In the genomic region with DNA sequence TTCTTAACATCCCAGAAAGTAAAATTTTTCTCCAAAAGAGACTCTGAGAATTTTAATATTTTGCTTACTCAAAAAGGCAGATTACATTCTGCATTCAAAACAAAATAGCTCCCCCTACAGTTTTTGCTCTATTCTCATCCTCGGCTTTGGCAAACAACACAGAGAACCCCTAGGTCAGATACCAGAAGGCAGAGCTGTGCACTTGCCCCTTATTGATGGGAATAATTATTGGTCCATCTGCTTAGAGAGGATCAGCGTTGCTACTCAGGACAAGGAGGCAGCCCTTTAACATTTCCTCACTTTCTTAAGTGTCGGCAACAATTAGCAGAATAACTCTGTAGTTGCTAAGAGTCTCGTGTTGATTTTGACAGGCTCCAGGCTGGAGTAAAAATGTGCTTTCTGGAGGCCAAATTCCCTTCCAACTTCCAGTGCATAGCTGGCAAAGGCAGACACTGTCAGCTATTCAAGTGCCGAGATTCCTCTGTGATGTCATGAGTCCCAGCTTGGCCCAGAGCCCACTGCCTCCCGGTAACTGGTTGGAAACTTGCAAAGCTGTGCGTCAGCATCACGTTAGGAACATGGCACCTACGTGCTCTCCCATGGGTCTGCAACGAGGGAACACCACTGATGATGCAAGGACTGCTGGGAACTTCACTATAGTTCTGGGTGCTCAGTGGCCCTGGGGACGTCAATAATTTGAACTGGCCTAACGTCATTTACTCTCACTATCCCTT, we compare ENCODE assay signal across 8 cellular contexts.
DNase-seq lines count a peak whose midpoint lies in the region; ATAC-seq and TF ChIP-seq lines count a peak whose summit lies in the region.

No MANE protein-coding gene starts in this region.

- peak; percentile 29 to 61 (median 50) for TF ChIP-seq CTCF in tibial nerve (IDR thresholded peaks at IDR 0.05)

- peak; percentile 49 for ATAC-seq in left lobe of liver

- TF ChIP-seq EP300 in tibial nerve (IDR thresholded peaks at IDR 0.05), result peak; percentile 99 to 100

- H3K4me1 ChIP-seq in tibial nerve, result peaks cover 0 to 38% (median 11%) of the 10 kb centered on the region in 4 donors
- no peaks in the 10 kb centered on the region for H3K4me1 ChIP-seq in effector memory CD4-positive, alpha-beta T cell (ENCODE audit: control insufficient read depth, insufficient read depth, low read length, poor library complexity, severe bottlenecking)

- peak overlapping the region; percentile 65 to 89 (median 80) for H3K27ac ChIP-seq in tibial nerve
- H3K27ac ChIP-seq in effector memory CD4-positive, alpha-beta T cell (ENCODE audit: insufficient read depth, low read length, poor library complexity, severe bottlenecking), result no peak overlapping the region

- 11 to 14% methylated on average over 12 of the region's 12 CpGs for WGBS in tibial nerve, 2 donors

- H3K9me3 ChIP-seq in tibial nerve, result no peaks in the 10 kb centered on the region
- H3K9me3 ChIP-seq in effector memory CD4-positive, alpha-beta T cell (ENCODE audit: control insufficient read depth, low read length), result no peaks in the 10 kb centered on the region

- H3K27me3 ChIP-seq in tibial nerve, result no peaks in the 10 kb centered on the region
- H3K27me3 ChIP-seq in effector memory CD4-positive, alpha-beta T cell (replicated peaks; ENCODE audit: control insufficient read depth, insufficient read depth, low read length, poor library complexity, severe bottlenecking), result no peaks in the 10 kb centered on the region

- peak in 1 of 2 donors; percentile 24 for TF ChIP-seq POLR2A in tibial nerve (IDR thresholded peaks at IDR 0.05)

- peak; percentile 35 for DNase-seq in DMS53 (lab: John Stamatoyannopoulos, UW)
- no peak for DNase-seq in DMS53 treated with DMSO at 0.1 percent for 48 hours (lab: John Stamatoyannopoulos, UW; ENCODE audit: unreplicated experiment)
- DNase-seq in cerebellar cortex (ENCODE audit: low spot score), result peak; percentile 5
- peak; percentile 60 for DNase-seq in left lobe of liver (ENCODE audit: low spot score)
- peak; percentile 79 to 84 for DNase-seq in tibial nerve (ENCODE audit: low spot score in 2 of 2)
- DNase-seq in effector memory CD4-positive, alpha-beta T cell, result no peak
- no peak for DNase-seq in activated CD4-positive, alpha-beta T cell treated with anti-CD3 and anti-CD28 coated beads for 1 hour
- DNase-seq in COR-L47 (lab: John Stamatoyannopoulos, UW), result no peak

- H3K36me3 ChIP-seq in tibial nerve, result no peaks in the 10 kb centered on the region
- H3K36me3 ChIP-seq in effector memory CD4-positive, alpha-beta T cell (ENCODE audit: control insufficient read depth, insufficient read depth, low read length), result no peaks in the 10 kb centered on the region

- H3K4me3 ChIP-seq in tibial nerve, result no peak overlapping the region
- no peak overlapping the region for H3K4me3 ChIP-seq in effector memory CD4-positive, alpha-beta T cell (ENCODE audit: insufficient read depth, low read depth, low read length, poor library complexity, severe bottlenecking)

Comparison
In these comparisons a context has a peak if more than half of its experiments do, and no peak if none do; other contexts are left out.
1. DNase-seq: peak in DMS53 (single experiment), cerebellar cortex (single experiment), left lobe of liver (single experiment) and tibial nerve (2 of 2); none in DMS53 treated with DMSO at 0.1 percent for 48 hours (single experiment), effector memory CD4-positive, alpha-beta T cell (0 of 3), activated CD4-positive, alpha-beta T cell treated with anti-CD3 and anti-CD28 coated beads for 1 hour (single experiment) and COR-L47 (single experiment).